Comparison of ENCODE assay signal across 8 cellular contexts in the genomic region with DNA sequence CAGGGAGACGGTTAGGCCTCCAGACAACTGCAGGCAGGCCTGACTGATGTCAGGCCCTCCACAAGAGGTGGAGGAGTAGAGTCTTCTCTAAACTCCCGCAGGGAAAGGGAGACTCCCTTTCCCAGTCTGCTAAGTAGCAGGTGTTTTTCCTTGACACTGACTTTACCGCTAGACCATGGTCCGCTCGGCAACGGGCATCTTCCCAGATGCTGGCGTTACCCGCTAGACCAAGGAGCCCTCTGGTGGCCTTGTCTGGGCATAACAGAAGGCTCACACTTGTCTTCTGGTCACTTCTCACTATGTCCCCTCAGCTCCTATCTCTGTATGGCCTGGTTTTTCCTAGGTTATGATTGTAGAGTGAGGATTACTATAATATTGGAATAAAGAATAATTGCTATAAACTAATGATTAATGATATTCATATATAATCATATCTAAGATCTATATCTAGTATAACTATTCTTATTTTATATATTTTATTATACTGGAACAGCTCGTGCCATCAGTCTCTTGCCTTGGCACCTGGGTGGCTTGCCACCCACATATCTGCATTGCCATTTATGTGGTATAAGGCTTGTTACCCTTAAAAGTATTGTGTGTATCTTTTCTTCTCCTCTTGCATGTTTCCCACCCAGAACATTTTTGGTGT. TPM values are rescaled to one million over a fixed set of nuclear protein-coding genes. Genes with fewer than 3 reads are reported as not detected.
DNase-seq lines count a peak whose midpoint lies in the region; ATAC-seq and TF ChIP-seq lines count a peak whose summit lies in the region.
"Not testable (repeated sequence)": the region's sequence is repeated elsewhere in the genome, so short reads cannot be mapped to it uniquely, and the experiment has no call there.

No MANE protein-coding gene starts in this region.

- ATAC-seq in T-helper 17 cell; aorta (ENCODE audit: low FRiP score): not testable (repeated sequence)

- not testable (repeated sequence) for H3K27me3 Mint-ChIP-seq in T-helper 17 cell

- H3K4me3 ChIP-seq in esophagus squamous epithelium; aorta (ENCODE audit: low read length in 2 of 2): not testable (repeated sequence)

- POLR2A ChIA-PET in GM10248 (lab: Yijun Ruan, JAX): not testable (repeated sequence)

- H3K27ac ChIP-seq in esophagus squamous epithelium; aorta (ENCODE audit: low read depth in 1 of 2, low read length in 2 of 2): not testable (repeated sequence)

- not testable (repeated sequence) for DNase-seq in GM10248 (ENCODE audit: extremely low spot score); esophagus squamous epithelium (lab: John Stamatoyannopoulos, UW)
- DNase-seq in NCI-H2029 treated with DMSO at 0.1 percent for 48 hours (lab: John Stamatoyannopoulos, UW) (peak; percentile 13), T-helper 17 cell (peak; percentile 25 to 54 (median 29)), activated gamma-delta T cell treated with Interleukin-2 at 50 U/mL for 16 hours (peak; percentile 64), lung microvascular endothelial cell (ENCODE audit: low read depth in 2 of 2) (peak; percentile 61 to 64), aorta (peak; percentile 83 to 89)
- DNase-seq in stimulated activated CD4-positive, alpha-beta T cell treated with anti-CD3 and anti-CD28 coated beads, Interleukin-15, amount 100 ng/mL, for 1 hour (ENCODE audit: low read depth in 1 of 2, low spot score in 1 of 2): peak; percentile 36 to 42

- intact Hi-C loops in esophagus squamous epithelium (cut with DNase I): not testable (repeated sequence)
- intact Hi-C loops in aorta (cut with DNase I): loop anchor here in 1 of 2 donors (2.0 kb wide), 1 partner anchor 426 kb away; no protein-coding TSS in a partner anchor

- peak overlapping the region; percentile 43 for H3K4me3 Mint-ChIP-seq in T-helper 17 cell

- CTCF ChIA-PET in GM10248 (lab: Yijun Ruan, JAX): interaction anchor here (1.4 to 2.5 kb wide), 2 partner anchors 19 to 427 kb away, joined by 6 to 15 read pairs; no protein-coding TSS in a partner anchor

- TF ChIP-seq CTCF in GM10248 (IDR thresholded peaks at IDR 0.05; ENCODE audit: control extremely low read depth, extremely low read depth, low read depth, missing control alignments) (peak; percentile 71), esophagus squamous epithelium (IDR thresholded peaks at IDR 0.05) (peak; percentile 50 to 70 (median 58))

- TF ChIP-seq POLR2A in esophagus squamous epithelium (IDR thresholded peaks at IDR 0.05): not testable (repeated sequence)

- H3K27me3 ChIP-seq in esophagus squamous epithelium; aorta (ENCODE audit: control insufficient read depth in 1 of 2, insufficient read depth in 2 of 2, low read length in 1 of 2): not testable (repeated sequence)

- H3K9me3 ChIP-seq in T-helper 17 cell (ENCODE audit: control insufficient read depth, low read length, poor library complexity, severe bottlenecking); esophagus squamous epithelium; aorta (ENCODE audit: control insufficient read depth, low read length): not testable (repeated sequence)

- peak overlapping the region; percentile 34 for H3K27ac Mint-ChIP-seq in T-helper 17 cell

- not testable (repeated sequence) for H3K36me3 ChIP-seq in esophagus squamous epithelium; aorta (ENCODE audit: control insufficient read depth in 1 of 2, insufficient read depth in 2 of 2, low read length in 1 of 2)

- 12 to 22% methylated on average over 6 to 9 of the region's 9 CpGs for WGBS in esophagus squamous epithelium, 2 donors
- 12 to 15% methylated on average over 9 of the region's 9 CpGs for WGBS in aorta, 2 donors

- not testable (repeated sequence) for H3K4me1 Mint-ChIP-seq in T-helper 17 cell

- H3K4me1 ChIP-seq in esophagus squamous epithelium; aorta (ENCODE audit: control insufficient read depth in 1 of 2, insufficient read depth in 2 of 2, low read length in 2 of 2): not testable (repeated sequence)

- not testable (repeated sequence) for H3K36me3 Mint-ChIP-seq in T-helper 17 cell (ENCODE audit: low read depth)

RNA-seq across cellular contexts. Expression of gene ZNF93, which starts 58.5 kb away (rescaled TPM):
- total RNA-seq in T-helper 17 cell (1 to 10 TPM; 3.9 to 4.4 TPM), esophagus squamous epithelium (10 to 100 TPM in 1 of 4 donors, 1 to 10 TPM in 3; 4.7 to 12.7 (median 7.4) TPM), lung microvascular endothelial cell (3.7 and 4.2 TPM in 2 replicates), aorta (1 to 10 TPM; 3.9 to 4.1 TPM)
- polyA plus RNA-seq in aorta: 1 to 10 TPM in 1 of 2 donors, under 1 TPM in 1; 0.50 to 1.9 TPM
